ENCODE assay signal across 18 cellular contexts in genomic region chr12:130338794-130339601, GRCh38. TPM values are rescaled to one million over a fixed set of nuclear protein-coding genes. Genes with fewer than 3 reads are reported as not detected.
DNase-seq lines count a peak whose midpoint lies in the region; ATAC-seq and TF ChIP-seq lines count a peak whose summit lies in the region.
"Had no signal": no experiment of that assay in that cellular context is flagged by ENCODE, and none has a peak within 500 bp of the region (broad histone marks: within the 10 kb centered on the region; RNA-seq: fewer than 3 reads in every experiment).

No MANE protein-coding gene starts in this region.

- no TSS peak for BruUV-seq in mammary epithelial cell (replicated peaks; lab: Mats Ljungman, UMichigan)

- H3K9me3 Mint-ChIP-seq in effector memory CD8-positive, alpha-beta T cell: no peaks in the 10 kb centered on the region
- H3K9me3 Mint-ChIP-seq: CD8-positive, alpha-beta T cell had no signal

- H3K4me1 ChIP-seq in breast epithelium: no peaks in the 10 kb centered on the region
- H3K4me1 ChIP-seq in mammary epithelial cell (ENCODE audit: insufficient read depth, low read length): no peaks in the 10 kb centered on the region
- H3K4me1 ChIP-seq in HUES48 (ENCODE audit: control insufficient read depth, insufficient read depth, low read length): peaks cover 9% of the 10 kb centered on the region; the same call in 1 of the 2 replicates
- peaks cover 9% of the 10 kb centered on the region; the same call in 1 of the 2 replicates for H3K4me1 ChIP-seq in iPS-20b (ENCODE audit: insufficient read depth, low read length)
- peaks cover 0 to 9% (median 0%) of the 10 kb centered on the region in 6 donors for H3K4me1 ChIP-seq in spleen
- H3K4me1 ChIP-seq: Peyer's patch had no signal

- dilution Hi-C loops in mammary epithelial cell (cut with HindIII; ENCODE audit: low sequenced_read_pairs): no loop called here

- H3K36me3 Mint-ChIP-seq in effector memory CD8-positive, alpha-beta T cell (ENCODE audit: insufficient read depth): no peaks in the 10 kb centered on the region
- H3K36me3 Mint-ChIP-seq: CD8-positive, alpha-beta T cell had no signal

- TF ChIP-seq CTCF in breast epithelium (IDR thresholded peaks at IDR 0.05): no peak
- no peak for TF ChIP-seq CTCF in mammary epithelial cell (conservative IDR thresholded peaks at IDR 0.05 in 1 of 2, IDR thresholded peaks at IDR 0.05 in 1 of 2; ENCODE audit: extremely low read depth in 1 of 2, insufficient read depth in 1 of 2, low read depth in 1 of 2, low read length in 2 of 2)
- no peak for TF ChIP-seq CTCF in spleen (IDR thresholded peaks at IDR 0.05 in 8 of 11, conservative IDR thresholded peaks at IDR 0.05 in 3 of 11)

- H3K79me2 ChIP-seq in mammary epithelial cell (ENCODE audit: insufficient read depth, low read length): no peaks in the 10 kb centered on the region

- no peak overlapping the region for H3K4me3 Mint-ChIP-seq in effector memory CD8-positive, alpha-beta T cell
- H3K4me3 Mint-ChIP-seq: CD8-positive, alpha-beta T cell had no signal

- WGBS in mammary epithelial cell (ENCODE audit: low coverage, missing lambda C conversion rate): 3% methylated on average over 34 of the region's 82 CpGs
- WGBS in spleen, 5 donors: 22 to 43% (median 23%) methylated on average over 49 to 82 of the region's 82 CpGs

- H3K27me3 ChIP-seq in breast epithelium (peaks cover 3 to 35% of the 10 kb centered on the region in 2 donors), mammary epithelial cell (ENCODE audit: insufficient read depth, low read length) (no peaks in the 10 kb centered on the region), HUES48 (ENCODE audit: control insufficient read depth, insufficient read depth, low read length) (peaks cover 40% of the 10 kb centered on the region), iPS-20b (ENCODE audit: insufficient read depth, low read length) (peaks cover 43% of the 10 kb centered on the region), spleen (replicated peaks in 1 of 7) (peaks cover 0 to 36% (median 16%) of the 10 kb centered on the region in 7 donors)

- DNase-seq in breast epithelium (ENCODE audit: low spot score in 2 of 2) (no peak), mammary epithelial cell (no peak), spleen (no peak)
- no peak for DNase-seq in effector memory CD8-positive, alpha-beta T cell
- DNase-seq: CD8-positive, alpha-beta T cell; GF-D8; GOT3; NCI-H1092 treated with DMSO at 0.1 percent for 48 hours; NCI-H1694; NCI-H2081 treated with DMSO at 0.1 percent for 48 hours; NCI-H2227 treated with DMSO at 0.1 percent for 48 hours; Peyer's patch; Right ventricle myocardium superior had no signal

- H3K9me3 ChIP-seq in breast epithelium (no peaks in the 10 kb centered on the region), mammary epithelial cell (replicated peaks; ENCODE audit: insufficient read depth, low read length) (peaks cover 4% of the 10 kb centered on the region), HUES48 (ENCODE audit: control insufficient read depth, insufficient read depth, low read length) (no peaks in the 10 kb centered on the region), iPS-20b (ENCODE audit: insufficient read depth, low read depth, low read length) (no peaks in the 10 kb centered on the region), spleen (peaks cover 0 to 4% (median 0%) of the 10 kb centered on the region in 8 donors)
- H3K9me3 ChIP-seq: Peyer's patch had no signal

- H4K20me1 ChIP-seq in mammary epithelial cell (ENCODE audit: insufficient read depth, low read length): no peaks in the 10 kb centered on the region
- H4K20me1 ChIP-seq: BLaER1 treated with 17β-estradiol and CSF1 and Interleukin-3, amounts not matched to agents 10 nM and 100 nM had no signal

- no peak overlapping the region for H3K27ac Mint-ChIP-seq in effector memory CD8-positive, alpha-beta T cell
- H3K27ac Mint-ChIP-seq: CD8-positive, alpha-beta T cell had no signal

- H3K36me3 ChIP-seq in breast epithelium: no peaks in the 10 kb centered on the region
- H3K36me3 ChIP-seq in mammary epithelial cell (ENCODE audit: insufficient read depth, low read length): no peaks in the 10 kb centered on the region
- no peaks in the 10 kb centered on the region for H3K36me3 ChIP-seq in HUES48 (ENCODE audit: control insufficient read depth, insufficient read depth, low read length)
- no peaks in the 10 kb centered on the region for H3K36me3 ChIP-seq in iPS-20b (ENCODE audit: insufficient read depth, low read depth, low read length)
- no peaks in the 10 kb centered on the region for H3K36me3 ChIP-seq in spleen
- H3K36me3 ChIP-seq: BLaER1 treated with 17β-estradiol and CSF1 and Interleukin-3, amounts not matched to agents 10 nM and 100 nM; Peyer's patch had no signal

- intact Hi-C loops in breast epithelium (cut with DNase I; ENCODE audit: low total_unique reads): loop anchor here (5.0 kb wide), 1 partner anchor 297 kb away; no protein-coding TSS in a partner anchor
- intact Hi-C loops in mammary epithelial cell (cut with micrococcal nuclease): loop anchor here (5.0 kb wide), 1 partner anchor 408 kb away; no protein-coding TSS in a partner anchor
- intact Hi-C loops in spleen (cut with DNase I; ENCODE audit: low total_unique reads): loop anchor here (5.0 kb wide), 1 partner anchor 292 kb away; no protein-coding TSS in a partner anchor

- H3K4me2 ChIP-seq in mammary epithelial cell (ENCODE audit: insufficient read depth, low read depth, low read length): no peak overlapping the region

- H3K4me1 Mint-ChIP-seq in effector memory CD8-positive, alpha-beta T cell (ENCODE audit: low read depth in 2 of 2): peaks cover 0 to 1% of the 10 kb centered on the region in 2 donors

- no peak for ATAC-seq in GM21717 (IDR thresholded peaks at IDR 0.05; ENCODE audit: unreplicated experiment)
- ATAC-seq in effector memory CD8-positive, alpha-beta T cell (replicated peaks): no peak
- ATAC-seq: CD8-positive, alpha-beta T cell; K562 had no signal

- H3K27me3 Mint-ChIP-seq in effector memory CD8-positive, alpha-beta T cell: peaks cover 6 to 18% of the 10 kb centered on the region in 2 donors

- no peak overlapping the region for H2AFZ ChIP-seq in mammary epithelial cell (ENCODE audit: low read depth, low read length)

- H3K27ac ChIP-seq in breast epithelium: no peak overlapping the region
- H3K27ac ChIP-seq in mammary epithelial cell (ENCODE audit: insufficient read depth, low read depth, low read length): no peak overlapping the region
- H3K27ac ChIP-seq in HUES48 (ENCODE audit: low read depth, low read length): no peak overlapping the region
- H3K27ac ChIP-seq in iPS-20b (ENCODE audit: low read length): no peak overlapping the region
- no peak overlapping the region for H3K27ac ChIP-seq in spleen
- H3K27ac ChIP-seq: BLaER1 treated with 17β-estradiol and CSF1 and Interleukin-3, amounts not matched to agents 10 nM and 100 nM; Peyer's patch had no signal

- peak overlapping the region in 2 of 3 donors; percentile 13 to 49 for H3K4me3 ChIP-seq in breast epithelium
- H3K4me3 ChIP-seq in mammary epithelial cell (replicated peaks in 1 of 3; ENCODE audit: insufficient read depth in 1 of 3, low read depth in 2 of 3, low read length in 3 of 3): no peak overlapping the region
- peak overlapping the region; percentile 33; the same call in 1 of the 2 replicates for H3K4me3 ChIP-seq in HUES48 (ENCODE audit: low read depth, low read length)
- peak overlapping the region; percentile 41; the same call in 1 of the 2 replicates for H3K4me3 ChIP-seq in iPS-20b (ENCODE audit: low read length)
- peak overlapping the region in 4 of 8 donors; percentile 1 to 35 (median 11) for H3K4me3 ChIP-seq in spleen
- H3K4me3 ChIP-seq: BLaER1 treated with 17β-estradiol and CSF1 and Interleukin-3, amounts not matched to agents 10 nM and 100 nM; K562; Peyer's patch had no signal

- TF ChIP-seq POLR2A in breast epithelium (IDR thresholded peaks at IDR 0.05) (no peak), spleen (IDR thresholded peaks at IDR 0.05) (no peak)

- CTCF ChIA-PET in mammary epithelial cell (lab: Charles Lee; ENCODE audit: low non-redundant PET): no interaction called here

- H3K9ac ChIP-seq in mammary epithelial cell (ENCODE audit: insufficient read depth, low read length): no peak overlapping the region
- H3K9ac ChIP-seq in HUES48 (ENCODE audit: low read depth, low read length): no peak overlapping the region
- no peak overlapping the region for H3K9ac ChIP-seq in iPS-20b (ENCODE audit: low read depth, low read length)
- H3K9ac ChIP-seq: BLaER1 treated with 17β-estradiol and CSF1 and Interleukin-3, amounts not matched to agents 10 nM and 100 nM had no signal

- in situ Hi-C loops in mammary epithelial cell (cut with MboI; ENCODE audit: low sequenced_read_pairs in 2 of 2): loop anchor here in 1 of 2 donors (10.0 kb wide), 1 partner anchor 284 kb away; no protein-coding TSS in a partner anchor

RNA-seq across cellular contexts. Expression of gene PIWIL1, which starts 1.3 kb away (rescaled TPM):
- under 1 TPM in 1 of 3 donors, not detected in 2; under 0.01 TPM for total RNA-seq in breast epithelium
- total RNA-seq in mammary epithelial cell: not detected
- not detected for polyA plus RNA-seq in mammary epithelial cell
- polyA minus RNA-seq in mammary epithelial cell: not detected
- total RNA-seq in spleen: 1 to 10 TPM in 2 of 7 donors, under 1 TPM in 4, not detected in 1; 0.38 to 3.5 (median 0.87) TPM
- polyA plus RNA-seq in spleen: under 1 TPM; 0.03 to 0.26 (median 0.07) TPM
- total RNA-seq: CD8-positive, alpha-beta T cell; K562; Peyer's patch; Right ventricle myocardium superior had no signal
- polyA plus RNA-seq: K562 had no signal

Comparison
In these comparisons a context has a peak if more than half of its experiments do, and no peak if none do; other contexts are left out.
1. H3K4me3 ChIP-seq: peak in breast epithelium (2 of 3), HUES48 (single experiment) and iPS-20b (single experiment); none in mammary epithelial cell (0 of 3).